ENCODE assay signal across 1 cellular context in the genomic region with DNA sequence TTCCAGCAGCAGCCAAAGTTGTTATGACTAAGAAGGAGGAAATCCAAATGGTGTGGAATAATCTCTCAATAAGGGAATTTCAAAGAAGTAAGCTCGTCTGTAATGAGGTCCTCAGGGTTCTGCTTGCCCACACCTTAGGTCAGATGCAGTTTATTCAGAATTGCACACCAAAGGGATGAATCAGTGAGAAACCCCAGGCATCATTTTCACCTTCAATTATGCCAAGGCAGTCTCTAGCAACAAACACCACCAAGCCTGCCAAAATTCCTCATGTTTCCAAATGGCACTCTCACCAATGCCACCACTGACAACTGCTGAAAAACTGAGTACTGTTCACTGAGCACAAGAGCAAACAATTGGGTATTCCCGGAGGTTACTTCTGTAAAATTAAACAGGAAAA.
TF ChIP-seq lines count a peak whose summit lies in the region.

No MANE protein-coding gene starts in this region.

TF ChIP-seq in endothelial cell of umbilical vein, 7 proteins besides CTCF, POLR2A, EP300 and RAD21:
- TF ChIP-seq GATA2 (IDR thresholded peaks at IDR 0.05; ENCODE audit: insufficient read depth, insufficient read length, low read depth, low read length) (no peak), JUN (IDR thresholded peaks at IDR 0.05; ENCODE audit: borderline replicate concordance, insufficient read depth, insufficient read length, low read depth) (no peak), POLR2AphosphoS5 (IDR thresholded peaks at IDR 0.05; ENCODE audit: insufficient read depth, low read depth, low read length) (no peak), FOS (IDR thresholded peaks at IDR 0.05; ENCODE audit: borderline replicate concordance, insufficient read depth, low read length) (no peak), EZH2 (IDR thresholded peaks at IDR 0.05; ENCODE audit: borderline replicate concordance, low read depth, low read length, severe bottlenecking) (no peak), MYC (IDR thresholded peaks at IDR 0.05; ENCODE audit: low read depth, low read length) (no peak)
- TF ChIP-seq, protein P1, sequence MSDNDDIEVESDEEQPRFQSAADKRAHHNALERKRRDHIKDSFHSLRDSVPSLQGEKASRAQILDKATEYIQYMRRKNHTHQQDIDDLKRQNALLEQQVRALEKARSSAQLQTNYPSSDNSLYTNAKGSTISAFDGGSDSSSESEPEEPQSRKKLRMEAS (IDR thresholded peaks at IDR 0.05; ENCODE audit: insufficient read depth, insufficient read length): no peak
